In genomic region chr6:142301421-142302391, GRCh38 we compare ENCODE assay signal across 8 cellular contexts. TPM values are rescaled to one million over a fixed set of nuclear protein-coding genes. Genes with fewer than 3 reads are reported as not detected.
DNase-seq lines count a peak whose midpoint lies in the region; ATAC-seq lines count a peak whose summit lies in the region.

ADGRG6 (plus strand) TSS chr6:142302007; CDS start chr6:142302330, 323 bp downstream.

- H3K56ac ChIP-seq in mesendoderm (ENCODE audit: low read length), result peak within 1 kb of the TSS; percentile 77

- no peak within 1 kb of the TSS for H2BK5ac ChIP-seq in mesendoderm (ENCODE audit: low read length)

- H3K9me3 ChIP-seq in ectodermal cell (ENCODE audit: control insufficient read depth, low read length), result no peaks in the 10 kb centered on the region

- peak; percentile 81 for ATAC-seq in GM21529 (IDR thresholded peaks at IDR 0.05; ENCODE audit: unreplicated experiment)

- H3K36me3 ChIP-seq in ectodermal cell (ENCODE audit: control insufficient read depth, insufficient read depth, low read length) (no peaks in the 10 kb centered on the region), mesendoderm (ENCODE audit: control insufficient read depth, insufficient read depth, low read length) (no peaks in the 10 kb centered on the region)

- no peak within 1 kb of the TSS for H4K8ac ChIP-seq in mesendoderm (ENCODE audit: low read depth, low read length)

- no peak within 1 kb of the TSS for H4K5ac ChIP-seq in mesendoderm (ENCODE audit: low read length)

- H3K4me2 ChIP-seq in mesendoderm (ENCODE audit: low read length), result peak within 1 kb of the TSS; percentile 69

- H3K4me1 Mint-ChIP-seq in IgD-negative memory B cell, result peaks cover 1 to 9% (median 6%) of the 10 kb centered on the region in 3 donors

- H3K27me3 Mint-ChIP-seq in IgD-negative memory B cell, result peaks cover 19% of the 10 kb centered on the region

- H3K18ac ChIP-seq in mesendoderm (ENCODE audit: low read length), result peak within 1 kb of the TSS; percentile 33

- no peaks in the 10 kb centered on the region for H3K79me2 ChIP-seq in mesendoderm (ENCODE audit: control insufficient read depth, insufficient read depth, low read length)

- H2BK15ac ChIP-seq in mesendoderm (replicated peaks; ENCODE audit: low read depth), result no peak within 1 kb of the TSS

- H2AK5ac ChIP-seq in mesendoderm (ENCODE audit: low read length), result no peak within 1 kb of the TSS

- H3K27ac Mint-ChIP-seq in IgD-negative memory B cell, result no peak within 1 kb of the TSS

- H2BK120ac ChIP-seq in mesendoderm (ENCODE audit: low read depth, low read length), result no peak within 1 kb of the TSS

- no peak within 1 kb of the TSS for H3K4ac ChIP-seq in mesendoderm (ENCODE audit: low read depth, low read length)

- no peaks in the 10 kb centered on the region for H3K79me1 ChIP-seq in mesendoderm (ENCODE audit: low read length)

- H3K23ac ChIP-seq in mesendoderm (ENCODE audit: low read length), result no peak within 1 kb of the TSS

- DNase-seq in DMS53 (lab: John Stamatoyannopoulos, UW) (peak; percentile 79), mesendoderm (peak; percentile 77), midbrain (lab: John Stamatoyannopoulos, UW) (no peak)
- DNase-seq in activated CD4-positive, alpha-beta T cell treated with anti-CD3 and anti-CD28 coated beads for 48 hours, result peak; percentile 60
- DNase-seq in stimulated activated CD8-positive, alpha-beta memory T cell treated with anti-CD3 and anti-CD28 coated beads, Interleukin-7, amount 100 ng/mL, for 48 hours (ENCODE audit: extremely low read depth in 1 of 2, low read depth in 1 of 2), result peak; percentile 25 to 28

- H3K36me3 Mint-ChIP-seq in IgD-negative memory B cell, result no peaks in the 10 kb centered on the region

- peak within 1 kb of the TSS; percentile 53 for H3K9ac ChIP-seq in mesendoderm (ENCODE audit: low read length)

- H3K4me3 ChIP-seq in ectodermal cell (ENCODE audit: insufficient read depth, low read depth, low read length) (peak within 1 kb of the TSS; percentile 69), mesendoderm (ENCODE audit: low read length) (peak within 1 kb of the TSS; percentile 47)

- no peak within 1 kb of the TSS for H3K27ac ChIP-seq in ectodermal cell (ENCODE audit: insufficient read depth, low read depth, low read length, poor library complexity, severe bottlenecking)
- no peak within 1 kb of the TSS for H3K27ac ChIP-seq in mesendoderm (ENCODE audit: low read depth, low read length)

- 1 to 2% methylated on average over 91 of the region's 91 CpGs for WGBS in ectodermal cell, 2 experiments
- no CpG with 5 or more reads among the region's 91 CpGs for WGBS in mesendoderm (ENCODE audit: extremely low coverage, insufficient coverage, low lambda C conversion rate)

- peaks cover 0 to 2% (median 2%) of the 10 kb centered on the region in 3 donors for H3K9me3 Mint-ChIP-seq in IgD-negative memory B cell

- H3K27me3 ChIP-seq in ectodermal cell (ENCODE audit: control insufficient read depth, insufficient read depth, low read length, poor library complexity, severe bottlenecking), result peaks cover 42% of the 10 kb centered on the region
- no peaks in the 10 kb centered on the region for H3K27me3 ChIP-seq in mesendoderm (ENCODE audit: insufficient read depth, low read length, poor library complexity)

- H3K4me3 Mint-ChIP-seq in IgD-negative memory B cell, result peak within 1 kb of the TSS in 3 of 4 donors; percentile 43 to 84 (median 57)

- H3K4me1 ChIP-seq in ectodermal cell (ENCODE audit: control insufficient read depth, insufficient read depth, low read length) (no peaks in the 10 kb centered on the region), mesendoderm (ENCODE audit: control insufficient read depth, low read depth, low read length) (no peaks in the 10 kb centered on the region)

RNA-seq across cellular contexts. Expression of gene ADGRG6, which starts in this region (rescaled TPM):
- not detected for polyA plus RNA-seq in IgD-negative memory B cell
- 1.3 TPM for polyA plus RNA-seq in ectodermal cell (2013, experiment 1 of 4)
- polyA plus RNA-seq in ectodermal cell (2013, experiment 2 of 4), result 0.85 TPM
- 2.8 TPM for polyA plus RNA-seq in ectodermal cell (2013, experiment 3 of 4)
- 2.5 TPM for polyA plus RNA-seq in ectodermal cell (2013, experiment 4 of 4)
- polyA plus RNA-seq in mesendoderm (2013, experiment 1 of 2), result 1.8 TPM
- polyA plus RNA-seq in mesendoderm (2013, experiment 2 of 2), result 2.1 TPM
